ENCODE assay signal across 8 cellular contexts in genomic region chr12:104288635-104289258, GRCh38. TPM values are rescaled to one million over a fixed set of nuclear protein-coding genes. Genes with fewer than 3 reads are reported as not detected.
A peak's percentile ranks its signal among the peaks of the same experiment; 100 is the strongest.
DNase-seq lines count a peak whose midpoint lies in the region; ATAC-seq and TF ChIP-seq lines count a peak whose summit lies in the region.

No MANE protein-coding gene starts in this region.

- H3K36me3 Mint-ChIP-seq in activated naive CD4-positive, alpha-beta T cell treated with anti-CD3 and anti-CD28 coated beads, Interleukin-2, amount 50 U/mL, for 24 hours: peaks cover 23% of the 10 kb centered on the region
- no peaks in the 10 kb centered on the region for H3K36me3 Mint-ChIP-seq in glutamatergic neuron (ENCODE audit: unreplicated experiment)

- under 1% methylated on average over 41 of the region's 41 CpGs for WGBS in thymus

- H2AFZ ChIP-seq in osteoblast (ENCODE audit: low read length): no peak overlapping the region

- H3K4me1 Mint-ChIP-seq in activated naive CD4-positive, alpha-beta T cell treated with anti-CD3 and anti-CD28 coated beads, Interleukin-2, amount 50 U/mL, for 24 hours: peaks cover 46% of the 10 kb centered on the region
- peaks cover 16% of the 10 kb centered on the region for H3K4me1 Mint-ChIP-seq in glutamatergic neuron (ENCODE audit: low read depth, unreplicated experiment)

- peak overlapping the region; percentile 95 for H3K4me2 ChIP-seq in osteoblast (ENCODE audit: insufficient read depth, low read length)

- H3K27me3 ChIP-seq in osteoblast (ENCODE audit: insufficient read depth, low read length) (no peaks in the 10 kb centered on the region), thymus (ENCODE audit: control insufficient read depth, insufficient read depth) (no peaks in the 10 kb centered on the region)

- no peaks in the 10 kb centered on the region for H3K9me3 Mint-ChIP-seq in activated naive CD4-positive, alpha-beta T cell treated with anti-CD3 and anti-CD28 coated beads, Interleukin-2, amount 50 U/mL, for 24 hours
- peaks cover 10% of the 10 kb centered on the region for H3K9me3 Mint-ChIP-seq in glutamatergic neuron (ENCODE audit: unreplicated experiment)

- H3K4me3 Mint-ChIP-seq in activated naive CD4-positive, alpha-beta T cell treated with anti-CD3 and anti-CD28 coated beads, Interleukin-2, amount 50 U/mL, for 24 hours: peak overlapping the region; percentile 100
- peak overlapping the region; percentile 98 for H3K4me3 Mint-ChIP-seq in glutamatergic neuron (ENCODE audit: unreplicated experiment)

- H3K27me3 Mint-ChIP-seq in activated naive CD4-positive, alpha-beta T cell treated with anti-CD3 and anti-CD28 coated beads, Interleukin-2, amount 50 U/mL, for 24 hours: no peaks in the 10 kb centered on the region
- H3K27me3 Mint-ChIP-seq in glutamatergic neuron (ENCODE audit: unreplicated experiment): peaks cover 6% of the 10 kb centered on the region

- peaks cover 66% of the 10 kb centered on the region for H3K79me2 ChIP-seq in osteoblast (ENCODE audit: insufficient read depth, low read length)

- ATAC-seq in HG02571 (IDR thresholded peaks at IDR 0.05; ENCODE audit: unreplicated experiment): peak; percentile 50

- peak overlapping the region; percentile 88 for H3K9ac ChIP-seq in SK-N-MC (ENCODE audit: insufficient read length)

- H3K36me3 ChIP-seq in SK-N-MC (ENCODE audit: insufficient read depth, low read length): peaks cover 40% of the 10 kb centered on the region
- H3K36me3 ChIP-seq in osteoblast (ENCODE audit: insufficient read depth, low read length): peaks cover 45% of the 10 kb centered on the region
- H3K36me3 ChIP-seq in thymus (ENCODE audit: control insufficient read depth, insufficient read depth): peaks cover 16% of the 10 kb centered on the region

- H4K20me1 ChIP-seq in osteoblast (ENCODE audit: insufficient read depth, low read length): peaks cover 49% of the 10 kb centered on the region

- H3K9me3 ChIP-seq in SK-N-MC (ENCODE audit: low read depth, low read length): no peaks in the 10 kb centered on the region
- no peaks in the 10 kb centered on the region for H3K9me3 ChIP-seq in osteoblast (ENCODE audit: low read depth, low read length)
- no peaks in the 10 kb centered on the region for H3K9me3 ChIP-seq in thymus (ENCODE audit: control insufficient read depth)

- DNase-seq in GF-D8 (lab: John Stamatoyannopoulos, UW) (peak; percentile 83), NCI-H1048 (lab: John Stamatoyannopoulos, UW) (peak; percentile 69), SK-N-MC (ENCODE audit: low read depth, low spot score) (peak; percentile 68), glutamatergic neuron (peak; percentile 81), osteoblast (ENCODE audit: insufficient read length, low spot score, missing footprints) (peak; percentile 89)

- peak overlapping the region; percentile 98 for H3K27ac ChIP-seq in SK-N-MC
- peak overlapping the region; percentile 99 for H3K27ac ChIP-seq in osteoblast (ENCODE audit: low read depth, low read length)
- peak overlapping the region; percentile 84 for H3K27ac ChIP-seq in thymus (ENCODE audit: low read depth)

- H3K4me1 ChIP-seq in osteoblast (ENCODE audit: insufficient read depth, low read length) (peaks cover 35% of the 10 kb centered on the region), thymus (ENCODE audit: control insufficient read depth, insufficient read depth, low read length) (peaks cover 12% of the 10 kb centered on the region)

- H3K27ac Mint-ChIP-seq in activated naive CD4-positive, alpha-beta T cell treated with anti-CD3 and anti-CD28 coated beads, Interleukin-2, amount 50 U/mL, for 24 hours: peak overlapping the region; percentile 100
- H3K27ac Mint-ChIP-seq in glutamatergic neuron (ENCODE audit: unreplicated experiment): peak overlapping the region; percentile 99

- TF ChIP-seq CTCF in glutamatergic neuron (IDR thresholded peaks at IDR 0.05; ENCODE audit: partially characterized antibody, unreplicated experiment) (no peak), osteoblast (IDR thresholded peaks at IDR 0.05; ENCODE audit: extremely low read depth, low read depth, low read length) (no peak)

- H3K4me3 ChIP-seq in SK-N-MC (peak overlapping the region; percentile 88), osteoblast (ENCODE audit: insufficient read depth, low read length) (peak overlapping the region; percentile 91), thymus (ENCODE audit: low read length) (peak overlapping the region; percentile 69)

RNA-seq across cellular contexts. Expression of gene EID3, which starts 14.8 kb away (rescaled TPM):
- 3.7 TPM for total RNA-seq in glutamatergic neuron (ENCODE audit: unreplicated experiment)
- total RNA-seq in osteoblast: 14.4 and 19.2 TPM in 2 replicates
- 7.8 TPM for polyA plus RNA-seq in thymus

Comparison
In these comparisons a context has a peak if more than half of its experiments do, and no peak if none do; other contexts are left out.
1. Peak in every context shown above with its lines: DNase-seq, ATAC-seq, H3K4me3 ChIP-seq and H3K27ac ChIP-seq.